ENCODE assay signal across 11 cellular contexts in genomic region chr3:127304121-127304744, GRCh38. TPM values are rescaled to one million over a fixed set of nuclear protein-coding genes. Genes with fewer than 3 reads are reported as not detected.
DNase-seq lines count a peak whose midpoint lies in the region; ATAC-seq and TF ChIP-seq lines count a peak whose summit lies in the region.
"Had no signal": no experiment of that assay in that cellular context is flagged by ENCODE, and none has a peak within 500 bp of the region (broad histone marks: within the 10 kb centered on the region; RNA-seq: fewer than 3 reads in every experiment).

No MANE protein-coding gene starts in this region.

- no peak overlapping the region for H3K27ac ChIP-seq in colonic mucosa
- H3K27ac ChIP-seq in gastroesophageal sphincter, result no peak overlapping the region

- TF ChIP-seq POLR2A in gastroesophageal sphincter (IDR thresholded peaks at IDR 0.05), result no peak

- DNase-seq in activated CD4-positive, alpha-beta T cell treated with anti-CD3 and anti-CD28 coated beads for 48 hours, result peak; percentile 7
- DNase-seq in activated CD4-positive, alpha-beta T cell treated with anti-CD3 and anti-CD28 coated beads for 4 hours, result no peak
- DNase-seq in NCI-H345 treated with DMSO at 0.1 percent for 48 hours (lab: John Stamatoyannopoulos, UW; ENCODE audit: unreplicated experiment) (peak; percentile 89), colonic mucosa (peak; percentile 94), ureter (ENCODE audit: low spot score) (peak; percentile 78)
- DNase-seq in stimulated activated CD4-positive, alpha-beta T cell treated with anti-CD3 and anti-CD28 coated beads, Interleukin-4, amount 100 ng/mL, for 1 hour, result no peak
- DNase-seq: activated effector memory CD4-positive, alpha-beta T cell treated with anti-CD3 and anti-CD28 coated beads, Interleukin-2, amount 50 U/mL, for 16 hours had no signal

- TF ChIP-seq CTCF in colonic mucosa (IDR thresholded peaks at IDR 0.05), result no peak
- TF ChIP-seq CTCF in gastroesophageal sphincter (IDR thresholded peaks at IDR 0.05), result no peak

- H3K4me1 ChIP-seq in colonic mucosa (no peaks in the 10 kb centered on the region), gastroesophageal sphincter (no peaks in the 10 kb centered on the region)

- no peak overlapping the region for H3K4me3 ChIP-seq in colonic mucosa
- H3K4me3 ChIP-seq in gastroesophageal sphincter, result no peak overlapping the region

- no peak for TF ChIP-seq EP300 in gastroesophageal sphincter (IDR thresholded peaks at IDR 0.05)

- peak overlapping the region; percentile 19 to 61 for H3K9ac ChIP-seq in colonic mucosa (ENCODE audit: low read depth in 2 of 2, low read length in 2 of 2)

- H3K36me3 ChIP-seq in colonic mucosa (no peaks in the 10 kb centered on the region), gastroesophageal sphincter (no peaks in the 10 kb centered on the region)

- no peaks in the 10 kb centered on the region for H3K27me3 ChIP-seq in colonic mucosa
- H3K27me3 ChIP-seq in gastroesophageal sphincter, result peaks cover 50% of the 10 kb centered on the region

- intact Hi-C loops in colonic mucosa (cut with DNase I), result no loop called here

- H3K9me3 ChIP-seq in colonic mucosa (no peaks in the 10 kb centered on the region), gastroesophageal sphincter (no peaks in the 10 kb centered on the region)

- no peak for ATAC-seq in GM19467 (IDR thresholded peaks at IDR 0.05; ENCODE audit: unreplicated experiment)
- ATAC-seq in gastroesophageal sphincter, result no peak

- WGBS in gastroesophageal sphincter (ENCODE audit: low coverage in 1 of 2), 2 donors, result no CpG with 5 or more reads among the region's 25 CpGs

RNA-seq across cellular contexts. Expression of gene PRR20G, which starts 16.4 kb away (rescaled TPM):
- not detected for total RNA-seq in colonic mucosa
- not detected for total RNA-seq in ureter
- total RNA-seq in gastroesophageal sphincter, result not detected
- total RNA-seq: endothelial cell of umbilical vein, mononuclear cell had no signal

Comparison
In these comparisons a context has a peak if more than half of its experiments do, and no peak if none do; other contexts are left out.
1. DNase-seq: peak in activated CD4-positive, alpha-beta T cell treated with anti-CD3 and anti-CD28 coated beads for 48 hours (single experiment), NCI-H345 treated with DMSO at 0.1 percent for 48 hours (single experiment), colonic mucosa (single experiment) and ureter (single experiment); none in activated CD4-positive, alpha-beta T cell treated with anti-CD3 and anti-CD28 coated beads for 4 hours (0 of 2) and stimulated activated CD4-positive, alpha-beta T cell treated with anti-CD3 and anti-CD28 coated beads, Interleukin-4, amount 100 ng/mL, for 1 hour (single experiment).